In the genomic region with DNA sequence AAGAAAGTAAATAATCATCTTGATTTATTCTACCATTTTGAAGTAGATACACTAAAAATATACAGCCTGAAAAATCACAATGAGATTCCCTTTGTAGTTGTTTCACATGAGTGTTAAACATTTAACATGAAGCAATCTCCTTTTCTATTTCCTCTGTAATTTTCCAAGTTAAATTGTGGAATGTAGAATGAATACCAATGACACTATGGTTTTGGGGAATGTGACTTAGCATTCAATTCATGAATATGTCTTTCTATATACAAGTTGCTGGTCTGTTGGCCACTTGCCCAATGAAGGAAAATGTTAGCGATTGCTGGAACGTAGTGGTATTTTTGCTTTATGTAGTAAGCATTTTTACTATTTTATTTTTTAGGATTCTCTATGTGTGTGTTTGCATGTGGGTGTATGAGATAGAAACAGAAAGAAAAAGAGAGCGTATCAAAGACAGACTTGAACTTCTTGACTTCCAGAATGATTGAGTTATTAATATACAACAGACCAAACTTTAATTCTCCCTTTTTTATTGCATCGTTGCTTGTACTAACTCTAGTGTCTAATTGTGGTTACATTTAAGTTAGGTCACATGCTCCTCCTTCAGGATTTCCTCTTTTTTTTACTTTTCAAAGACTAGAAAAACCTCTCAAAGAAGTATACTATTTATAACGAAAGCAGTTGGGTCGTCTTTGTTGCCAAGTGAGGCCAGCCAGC, we compare ENCODE assay signal across 9 cellular contexts. TPM values are rescaled to one million over a fixed set of nuclear protein-coding genes. Genes with fewer than 3 reads are reported as not detected.
DNase-seq lines count a peak whose midpoint lies in the region; ATAC-seq and TF ChIP-seq lines count a peak whose summit lies in the region.
"Had no signal": no experiment of that assay in that cellular context is flagged by ENCODE, and none has a peak within 500 bp of the region (broad histone marks: within the 10 kb centered on the region; RNA-seq: fewer than 3 reads in every experiment).

No MANE protein-coding gene starts in this region.

- TF ChIP-seq CTCF in adrenal gland (IDR thresholded peaks at IDR 0.05) = no peak

- ATAC-seq in HG03354 (IDR thresholded peaks at IDR 0.05; ENCODE audit: poor library complexity, severe bottlenecking, unreplicated experiment) = peak; percentile 29

- H3K4me1 Mint-ChIP-seq in activated CD4-positive, alpha-beta T cell treated with anti-CD3 and anti-CD28 coated beads, Interleukin-2, amount 10 ng/mL, durations not matched to agents 24 days and 14 days = peaks cover 21% of the 10 kb centered on the region

- peaks cover 63% of the 10 kb centered on the region for H3K27me3 Mint-ChIP-seq in activated CD4-positive, alpha-beta T cell treated with anti-CD3 and anti-CD28 coated beads, Interleukin-2, amount 10 ng/mL, durations not matched to agents 24 days and 14 days

- H3K27ac ChIP-seq in adrenal gland (peak overlapping the region in 4 of 5 donors; percentile 4 to 78 (median 67)), muscle layer of colon (ENCODE audit: low read depth, low read length) (peak overlapping the region; percentile 54)

- H3K27me3 ChIP-seq in adrenal gland = no peaks in the 10 kb centered on the region
- H3K27me3 ChIP-seq in muscle layer of colon (ENCODE audit: control insufficient read depth in 1 of 2, insufficient read depth in 2 of 2, low read length in 2 of 2) = no peaks in the 10 kb centered on the region

- no peak for TF ChIP-seq POLR2A in adrenal gland (IDR thresholded peaks at IDR 0.05)

- 47 to 53% (median 50%) methylated on average over 6 of the region's 6 CpGs for WGBS in adrenal gland, 4 donors

- H3K36me3 Mint-ChIP-seq in activated CD4-positive, alpha-beta T cell treated with anti-CD3 and anti-CD28 coated beads, Interleukin-2, amount 10 ng/mL, durations not matched to agents 24 days and 14 days (ENCODE audit: low read depth) = no peaks in the 10 kb centered on the region
- H3K36me3 Mint-ChIP-seq: CD4-positive, CD25-positive, alpha-beta regulatory T cell had no signal

- peak overlapping the region; percentile 34 for H3K4me3 Mint-ChIP-seq in activated CD4-positive, alpha-beta T cell treated with anti-CD3 and anti-CD28 coated beads, Interleukin-2, amount 10 ng/mL, durations not matched to agents 24 days and 14 days

- H3K4me1 ChIP-seq in adrenal gland (replicated peaks in 1 of 2) (peaks cover 0 to 37% of the 10 kb centered on the region in 2 donors), muscle layer of colon (ENCODE audit: insufficient read depth, low read length) (peaks cover 22% of the 10 kb centered on the region)

- intact Hi-C loops in activated CD4-positive, alpha-beta T cell treated with anti-CD3 and anti-CD28 coated beads, Interleukin-2, amount 10 ng/mL, durations not matched to agents 24 days and 14 days (cut with micrococcal nuclease) = loop anchor here (1.0 kb wide), 1 partner anchor 26 kb away; no protein-coding TSS in a partner anchor
- intact Hi-C loops in adrenal gland (cut with DNase I) = no loop called here

- H3K4me3 ChIP-seq in adrenal gland (peak overlapping the region in 1 of 4 donors; percentile 49), muscle layer of colon (ENCODE audit: low read depth in 1 of 2, low read length in 2 of 2) (peak overlapping the region in 1 of 2 donors; percentile 43)

- H3K9me3 ChIP-seq in adrenal gland (replicated peaks in 1 of 3) (no peaks in the 10 kb centered on the region), muscle layer of colon (ENCODE audit: low read length) (no peaks in the 10 kb centered on the region)

- H3K27ac Mint-ChIP-seq in activated CD4-positive, alpha-beta T cell treated with anti-CD3 and anti-CD28 coated beads, Interleukin-2, amount 10 ng/mL, durations not matched to agents 24 days and 14 days = no peak overlapping the region
- H3K27ac Mint-ChIP-seq: CD4-positive, CD25-positive, alpha-beta regulatory T cell had no signal

- H3K36me3 ChIP-seq in adrenal gland (replicated peaks in 1 of 2) = no peaks in the 10 kb centered on the region
- H3K36me3 ChIP-seq in muscle layer of colon (ENCODE audit: insufficient read depth, low read length) = no peaks in the 10 kb centered on the region

- H3K9ac ChIP-seq in muscle layer of colon (ENCODE audit: low read length) = peak overlapping the region; percentile 25

- DNase-seq in activated CD4-positive, alpha-beta T cell treated with anti-CD3 and anti-CD28 coated beads, Interleukin-2, amount 10 ng/mL, durations not matched to agents 24 days and 14 days = no peak
- no peak for DNase-seq in activated CD4-positive, alpha-beta T cell treated with anti-CD3 and anti-CD28 coated beads for 4 hours
- DNase-seq in adrenal gland = no peak
- no peak for DNase-seq in NCI-H146 (lab: John Stamatoyannopoulos, UW)
- no peak for DNase-seq in RPMI8226
- no peak for DNase-seq in NCI-H1105 (lab: John Stamatoyannopoulos, UW)

- no peaks in the 10 kb centered on the region for H3K9me3 Mint-ChIP-seq in activated CD4-positive, alpha-beta T cell treated with anti-CD3 and anti-CD28 coated beads, Interleukin-2, amount 10 ng/mL, durations not matched to agents 24 days and 14 days

RNA-seq across cellular contexts. Expression of gene TGFB2, which starts 5.9 kb away (rescaled TPM):
- not detected in 2 replicates for total RNA-seq in activated CD4-positive, alpha-beta T cell treated with anti-CD3 and anti-CD28 coated beads, Interleukin-2, amount 10 ng/mL, durations not matched to agents 24 days and 14 days
- 1 to 10 TPM in 7 of 8 donors, under 1 TPM in 1; 0.94 to 4.2 (median 1.7) TPM for total RNA-seq in adrenal gland
- 1 to 10 TPM in 1 of 3 donors, under 1 TPM in 2; 0.24 to 1.8 (median 0.54) TPM for polyA plus RNA-seq in adrenal gland
- total RNA-seq: CD4-positive, CD25-positive, alpha-beta regulatory T cell had no signal
- polyA plus RNA-seq: CD4-positive, CD25-positive, alpha-beta regulatory T cell had no signal
